ENCODE assay signal across 14 cellular contexts in genomic region chrX:6695717-6696116, GRCh38.
DNase-seq lines count a peak whose midpoint lies in the region; ATAC-seq and TF ChIP-seq lines count a peak whose summit lies in the region.
"Had no signal": no experiment of that assay in that cellular context is flagged by ENCODE, and none has a peak within 500 bp of the region (broad histone marks: within the 10 kb centered on the region; RNA-seq: fewer than 3 reads in every experiment).

No MANE protein-coding gene starts in this region.

- H4K5ac ChIP-seq in H9 (ENCODE audit: insufficient read length, low read depth, low read length): no peak overlapping the region

- H3K9me3 Mint-ChIP-seq in H9 (peaks cover 4 to 5% of the 10 kb centered on the region in 2 experiments; a peak in 3 of 5 replicates), endothelial cell (ENCODE audit: unreplicated experiment) (no peaks in the 10 kb centered on the region)
- no peaks in the 10 kb centered on the region for H3K9me3 Mint-ChIP-seq in activated T-cell treated with anti-CD3 and anti-CD28 coated beads, Interleukin-2, amount 50 U/mL, for 24 hours

- no peaks in the 10 kb centered on the region for H3K79me1 ChIP-seq in H9 (ENCODE audit: insufficient read depth, low read depth, low read length, poor library complexity, severe bottlenecking)
- H3K79me1 ChIP-seq in neuronal stem cell (ENCODE audit: low read depth, low read length): no peaks in the 10 kb centered on the region

- no peak overlapping the region for H2AFZ ChIP-seq in H9 (ENCODE audit: low read length)
- H2AFZ ChIP-seq in neuronal stem cell (ENCODE audit: low read length): peak overlapping the region; percentile 76

- H3K27me3 ChIP-seq in H9 (ENCODE audit: insufficient read depth, low read length) (no peaks in the 10 kb centered on the region), neuronal stem cell (ENCODE audit: control insufficient read depth in 3 of 3, insufficient read depth in 3 of 3, low read depth in 1 of 3, low read length in 3 of 3) (no peaks in the 10 kb centered on the region)
- H3K27me3 ChIP-seq: BE2C had no signal

- no peak overlapping the region for H2BK12ac ChIP-seq in H9 (ENCODE audit: insufficient read length, low read depth, low read length)
- no peak overlapping the region for H2BK12ac ChIP-seq in neuronal stem cell (ENCODE audit: low read length)

- H3K9me3 ChIP-seq in H9 (ENCODE audit: control insufficient read depth, low read depth, low read length) (no peaks in the 10 kb centered on the region), neuronal stem cell (replicated peaks in 1 of 2; ENCODE audit: control insufficient read depth in 2 of 2, insufficient read depth in 1 of 2, low read depth in 1 of 2, low read length in 2 of 2) (no peaks in the 10 kb centered on the region)
- H3K9me3 ChIP-seq: A549, BE2C had no signal

- H3K27me3 Mint-ChIP-seq in H9 (ENCODE audit: low read depth): no peaks in the 10 kb centered on the region
- H3K27me3 Mint-ChIP-seq in endothelial cell (ENCODE audit: unreplicated experiment): no peaks in the 10 kb centered on the region
- peaks cover 4% of the 10 kb centered on the region for H3K27me3 Mint-ChIP-seq in activated T-cell treated with anti-CD3 and anti-CD28 coated beads, Interleukin-2, amount 50 U/mL, for 24 hours
- H3K27me3 Mint-ChIP-seq: CD4-positive, alpha-beta memory T cell had no signal

- no peak overlapping the region for H3K4me3 ChIP-seq in neuronal stem cell (ENCODE audit: low read length in 2 of 2)
- H3K4me3 ChIP-seq: A549 had no signal

- H3K14ac ChIP-seq in H9 (ENCODE audit: insufficient read depth, low read length) (no peak overlapping the region), neuronal stem cell (ENCODE audit: low read length) (no peak overlapping the region)

- H2AK5ac ChIP-seq in H9 (ENCODE audit: insufficient read length, low read length) (no peak overlapping the region), neuronal stem cell (ENCODE audit: low read depth, low read length) (no peak overlapping the region)

- peak overlapping the region; percentile 76 to 98 (median 94) for H3K27ac Mint-ChIP-seq in H9
- peak overlapping the region; percentile 26 for H3K27ac Mint-ChIP-seq in endothelial cell (ENCODE audit: unreplicated experiment)
- no peak overlapping the region for H3K27ac Mint-ChIP-seq in activated T-cell treated with anti-CD3 and anti-CD28 coated beads, Interleukin-2, amount 50 U/mL, for 24 hours
- H3K27ac Mint-ChIP-seq: CD4-positive, alpha-beta memory T cell had no signal

- no peaks in the 10 kb centered on the region for H4K20me1 ChIP-seq in H9 (ENCODE audit: control insufficient read depth, insufficient read depth, insufficient read length)

- H3K79me2 ChIP-seq in H9 (ENCODE audit: insufficient read depth, low read length): no peaks in the 10 kb centered on the region

- no peak overlapping the region for H3K56ac ChIP-seq in H9 (ENCODE audit: insufficient read length, low read depth, low read length)

- H3K23ac ChIP-seq in H9 (ENCODE audit: insufficient read length, low read depth, low read length): no peak overlapping the region
- no peak overlapping the region for H3K23ac ChIP-seq in neuronal stem cell (ENCODE audit: low read depth, low read length, poor library complexity)

- no peak overlapping the region for H4K8ac ChIP-seq in H9 (replicated peaks; ENCODE audit: insufficient read length, low read depth, low read length)
- H4K8ac ChIP-seq in neuronal stem cell (ENCODE audit: low read depth, low read length): no peak overlapping the region

- H4K91ac ChIP-seq in H9 (ENCODE audit: insufficient read length, low read depth, low read length) (no peak overlapping the region), neuronal stem cell (ENCODE audit: low read depth, low read length, poor library complexity) (no peak overlapping the region)

- H3K4me1 ChIP-seq in H9 (ENCODE audit: insufficient read depth, low read length): peaks cover 11% of the 10 kb centered on the region
- H3K4me1 ChIP-seq in neuronal stem cell (ENCODE audit: control insufficient read depth in 2 of 2, insufficient read depth in 1 of 2, low read depth in 1 of 2, low read length in 2 of 2): peaks cover 2 to 9% of the 10 kb centered on the region in 2 donors
- H3K4me1 ChIP-seq: A549, BE2C had no signal

- H3K4me2 ChIP-seq in H9 (ENCODE audit: insufficient read depth, insufficient read length, low read length) (no peak overlapping the region), neuronal stem cell (ENCODE audit: insufficient read depth, low read length, poor library complexity, severe bottlenecking) (no peak overlapping the region)
- H3K4me2 ChIP-seq: A549 had no signal

- H3K4me1 Mint-ChIP-seq in H9 (peaks cover 47 to 51% of the 10 kb centered on the region in 2 experiments), endothelial cell (ENCODE audit: unreplicated experiment) (peaks cover 13% of the 10 kb centered on the region)
- no peaks in the 10 kb centered on the region for H3K4me1 Mint-ChIP-seq in activated T-cell treated with anti-CD3 and anti-CD28 coated beads, Interleukin-2, amount 50 U/mL, for 24 hours (ENCODE audit: low read depth)
- H3K4me1 Mint-ChIP-seq: CD4-positive, alpha-beta memory T cell had no signal

- no peak overlapping the region for H2BK15ac ChIP-seq in H9 (ENCODE audit: low read depth, low read length)
- H2BK15ac ChIP-seq in neuronal stem cell (ENCODE audit: low read length): no peak overlapping the region

- peak overlapping the region; percentile 68 for H3K27ac ChIP-seq in H9 (ENCODE audit: insufficient read length, low read depth, low read length)
- H3K27ac ChIP-seq in neuronal stem cell (replicated peaks; ENCODE audit: low read length): no peak overlapping the region
- H3K27ac ChIP-seq: A549, C4-2B had no signal

- H3K36me3 Mint-ChIP-seq in H9 (ENCODE audit: insufficient read depth in 1 of 3, low read depth in 3 of 3): peaks cover 2 to 10% (median 7%) of the 10 kb centered on the region in 3 experiments; a peak in 6 of 7 replicates
- H3K36me3 Mint-ChIP-seq in endothelial cell (ENCODE audit: low read depth, unreplicated experiment): no peaks in the 10 kb centered on the region
- no peaks in the 10 kb centered on the region for H3K36me3 Mint-ChIP-seq in activated T-cell treated with anti-CD3 and anti-CD28 coated beads, Interleukin-2, amount 50 U/mL, for 24 hours (ENCODE audit: low read depth)
- H3K36me3 Mint-ChIP-seq: CD4-positive, alpha-beta memory T cell had no signal

- peak overlapping the region in 1 of 2 experiments; percentile 14; a peak in 1 of 5 replicates for H3K4me3 Mint-ChIP-seq in H9
- H3K4me3 Mint-ChIP-seq in endothelial cell (ENCODE audit: unreplicated experiment): no peak overlapping the region
- H3K4me3 Mint-ChIP-seq in activated T-cell treated with anti-CD3 and anti-CD28 coated beads, Interleukin-2, amount 50 U/mL, for 24 hours: no peak overlapping the region
- H3K4me3 Mint-ChIP-seq: CD4-positive, alpha-beta memory T cell had no signal

- H2BK120ac ChIP-seq in H9 (ENCODE audit: low read depth, low read length, poor library complexity, severe bottlenecking): no peak overlapping the region
- H2BK120ac ChIP-seq in neuronal stem cell (ENCODE audit: low read depth, low read length): no peak overlapping the region

- DNase-seq in H9 (no peak), endothelial cell (ENCODE audit: low spot score) (no peak), neuronal stem cell (ENCODE audit: low spot score) (no peak), RKO (ENCODE audit: low spot score) (no peak)
- no peak for DNase-seq in activated T-cell treated with anti-CD3 and anti-CD28 coated beads, Interleukin-2, amount 50 U/mL, for 24 hours
- DNase-seq: BE2C; CD4-positive, alpha-beta memory T cell; DMS79; EL had no signal

- no peak for ATAC-seq in GM19023 (IDR thresholded peaks at IDR 0.05; ENCODE audit: unreplicated experiment)
- ATAC-seq: A549, HCT116, HepG2 had no signal

- H3T11ph ChIP-seq in H9 (ENCODE audit: low read length): peak overlapping the region; percentile 82

- H2BK20ac ChIP-seq in H9 (ENCODE audit: low read depth, low read length, poor library complexity, severe bottlenecking): no peak overlapping the region

- no CpG with 5 or more reads among the region's 5 CpGs for WGBS in H9 (ENCODE audit: extremely low coverage, insufficient read length, low lambda C conversion rate)
- WGBS in neuronal stem cell (ENCODE audit: extremely low coverage in 2 of 2, insufficient read length in 2 of 2, insufficient replicate concordance in 1 of 2), 2 donors: no CpG with 5 or more reads among the region's 5 CpGs

- TF ChIP-seq CTCF in H9 (conservative IDR thresholded peaks at IDR 0.05): no peak
- no peak for TF ChIP-seq CTCF in endothelial cell (IDR thresholded peaks at IDR 0.05; ENCODE audit: unreplicated experiment)

- H3K4ac ChIP-seq in H9 (ENCODE audit: low read depth, low read length) (no peak overlapping the region), neuronal stem cell (ENCODE audit: low read length) (no peak overlapping the region)

- H3K9ac ChIP-seq in H9 (ENCODE audit: extremely low read depth, insufficient read length, low read length) (no peak overlapping the region), neuronal stem cell (ENCODE audit: low read depth, low read length, poor library complexity) (no peak overlapping the region)

- no peaks in the 10 kb centered on the region for H3K36me3 ChIP-seq in neuronal stem cell (replicated peaks in 1 of 2; ENCODE audit: control insufficient read depth in 2 of 2, insufficient read depth in 2 of 2, low read length in 2 of 2)
- H3K36me3 ChIP-seq: BE2C had no signal

- H3K18ac ChIP-seq in H9 (ENCODE audit: insufficient read length, low read depth, low read length) (no peak overlapping the region), neuronal stem cell (ENCODE audit: low read length) (no peak overlapping the region)

- H3K23me2 ChIP-seq in H9 (ENCODE audit: insufficient read length, low read depth, low read length, poor library complexity, severe bottlenecking): no peaks in the 10 kb centered on the region

- no peak overlapping the region for H2BK5ac ChIP-seq in H9 (ENCODE audit: insufficient read length, low read length)
- H2BK5ac ChIP-seq in neuronal stem cell (ENCODE audit: low read length): no peak overlapping the region
